ENCODE assay signal across 1 cellular context in genomic region chr2:55693181-55694125, GRCh38.
A peak's percentile ranks its signal among the peaks of the same experiment; 100 is the strongest.
TF ChIP-seq lines count a peak whose summit lies in the region.

PNPT1 (minus strand) TSS chr2:55693844; CDS start chr2:55693823, 21 bp downstream.

TF ChIP-seq in HepG2, 621 proteins besides CTCF, POLR2A, EP300 and RAD21 (continued from another document and continues in another):
- TF ChIP-seq ZNF687 (CRISPR knock-in tag; IDR thresholded peaks at IDR 0.05) (peak; percentile 99), MIXL1 (CRISPR knock-in tag; IDR thresholded peaks at IDR 0.05) (peak; percentile 61; the same call in 1 of the 2 replicates), ZNF292 (CRISPR knock-in tag; IDR thresholded peaks at IDR 0.05; ENCODE audit: borderline replicate concordance, low read depth) (0 out of 2 replicates have a peak, but pooled peaks have one; percentile 47), TCF7L2 (IDR thresholded peaks at IDR 0.05; ENCODE audit: low read depth, low read length) (no peak), SMARCE1 (IDR thresholded peaks at IDR 0.05; ENCODE audit: borderline replicate concordance) (no peak), ZBTB10 (CRISPR knock-in tag; IDR thresholded peaks at IDR 0.05; ENCODE audit: borderline replicate concordance) (0 out of 2 replicates have a peak, but pooled peaks have one; percentile 63), ZNF446 (CRISPR knock-in tag; IDR thresholded peaks at IDR 0.05) (peak; percentile 66; the same call in 1 of the 2 replicates), HOXA3 (CRISPR knock-in tag; IDR thresholded peaks at IDR 0.05) (peak; percentile 96), ZNF30 (CRISPR knock-in tag; IDR thresholded peaks at IDR 0.05) (no peak), ZNF557 (CRISPR knock-in tag; IDR thresholded peaks at IDR 0.05) (peak; percentile 57), ZNF280B (CRISPR knock-in tag; IDR thresholded peaks at IDR 0.05; ENCODE audit: borderline replicate concordance) (peak; percentile 84; the same call in 1 of the 2 replicates), ZMYM4 (CRISPR knock-in tag; IDR thresholded peaks at IDR 0.05) (peak; percentile 99), HNF4G (IDR thresholded peaks at IDR 0.05; ENCODE audit: borderline replicate concordance, low read depth, low read length) (0 out of 2 replicates have a peak, but pooled peaks have one; percentile 28), HNF4G (CRISPR knock-in tag; IDR thresholded peaks at IDR 0.05; ENCODE audit: borderline replicate concordance, low read depth) (no peak), ATF7 (IDR thresholded peaks at IDR 0.05) (no peak), ATF7 (CRISPR knock-in tag; IDR thresholded peaks at IDR 0.05) (peak; percentile 78; the same call in 1 of the 2 replicates), ETV6 (CRISPR knock-in tag; conservative IDR thresholded peaks at IDR 0.05) (peak; percentile 78), JDP2 (CRISPR knock-in tag; IDR thresholded peaks at IDR 0.05; ENCODE audit: borderline replicate concordance) (no peak), ZNF772 (CRISPR knock-in tag; IDR thresholded peaks at IDR 0.05) (peak; percentile 81), ZNF781 (CRISPR knock-in tag; IDR thresholded peaks at IDR 0.05; ENCODE audit: borderline replicate concordance, not compliant biosample characterization) (peak; percentile 93), ZNF180 (CRISPR knock-in tag; IDR thresholded peaks at IDR 0.05; ENCODE audit: borderline replicate concordance, low read depth) (no peak), ZUFSP (CRISPR knock-in tag; IDR thresholded peaks at IDR 0.05; ENCODE audit: borderline replicate concordance) (no peak), ZNF629 (CRISPR knock-in tag; conservative IDR thresholded peaks at IDR 0.05) (no peak; the same call in 1 of the 2 replicates), POLR2G (IDR thresholded peaks at IDR 0.05; ENCODE audit: low read depth, low read length) (peak; percentile 97), CENPT (CRISPR knock-in tag; IDR thresholded peaks at IDR 0.05; ENCODE audit: low read depth) (0 out of 2 replicates have a peak, but pooled peaks have one; percentile 69), SP5 (CRISPR knock-in tag; IDR thresholded peaks at IDR 0.05; ENCODE audit: borderline replicate concordance, low read depth) (peak; percentile 72; the same call in 1 of the 2 replicates)
- TF ChIP-seq, protein P1, sequence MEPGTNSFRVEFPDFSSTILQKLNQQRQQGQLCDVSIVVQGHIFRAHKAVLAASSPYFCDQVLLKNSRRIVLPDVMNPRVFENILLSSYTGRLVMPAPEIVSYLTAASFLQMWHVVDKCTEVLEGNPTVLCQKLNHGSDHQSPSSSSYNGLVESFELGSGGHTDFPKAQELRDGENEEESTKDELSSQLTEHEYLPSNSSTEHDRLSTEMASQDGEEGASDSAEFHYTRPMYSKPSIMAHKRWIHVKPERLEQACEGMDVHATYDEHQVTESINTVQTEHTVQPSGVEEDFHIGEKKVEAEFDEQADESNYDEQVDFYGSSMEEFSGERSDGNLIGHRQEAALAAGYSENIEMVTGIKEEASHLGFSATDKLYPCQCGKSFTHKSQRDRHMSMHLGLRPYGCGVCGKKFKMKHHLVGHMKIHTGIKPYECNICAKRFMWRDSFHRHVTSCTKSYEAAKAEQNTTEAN (CRISPR knock-in tag; conservative IDR thresholded peaks at IDR 0.05), result no peak
- TF ChIP-seq, protein P2, sequence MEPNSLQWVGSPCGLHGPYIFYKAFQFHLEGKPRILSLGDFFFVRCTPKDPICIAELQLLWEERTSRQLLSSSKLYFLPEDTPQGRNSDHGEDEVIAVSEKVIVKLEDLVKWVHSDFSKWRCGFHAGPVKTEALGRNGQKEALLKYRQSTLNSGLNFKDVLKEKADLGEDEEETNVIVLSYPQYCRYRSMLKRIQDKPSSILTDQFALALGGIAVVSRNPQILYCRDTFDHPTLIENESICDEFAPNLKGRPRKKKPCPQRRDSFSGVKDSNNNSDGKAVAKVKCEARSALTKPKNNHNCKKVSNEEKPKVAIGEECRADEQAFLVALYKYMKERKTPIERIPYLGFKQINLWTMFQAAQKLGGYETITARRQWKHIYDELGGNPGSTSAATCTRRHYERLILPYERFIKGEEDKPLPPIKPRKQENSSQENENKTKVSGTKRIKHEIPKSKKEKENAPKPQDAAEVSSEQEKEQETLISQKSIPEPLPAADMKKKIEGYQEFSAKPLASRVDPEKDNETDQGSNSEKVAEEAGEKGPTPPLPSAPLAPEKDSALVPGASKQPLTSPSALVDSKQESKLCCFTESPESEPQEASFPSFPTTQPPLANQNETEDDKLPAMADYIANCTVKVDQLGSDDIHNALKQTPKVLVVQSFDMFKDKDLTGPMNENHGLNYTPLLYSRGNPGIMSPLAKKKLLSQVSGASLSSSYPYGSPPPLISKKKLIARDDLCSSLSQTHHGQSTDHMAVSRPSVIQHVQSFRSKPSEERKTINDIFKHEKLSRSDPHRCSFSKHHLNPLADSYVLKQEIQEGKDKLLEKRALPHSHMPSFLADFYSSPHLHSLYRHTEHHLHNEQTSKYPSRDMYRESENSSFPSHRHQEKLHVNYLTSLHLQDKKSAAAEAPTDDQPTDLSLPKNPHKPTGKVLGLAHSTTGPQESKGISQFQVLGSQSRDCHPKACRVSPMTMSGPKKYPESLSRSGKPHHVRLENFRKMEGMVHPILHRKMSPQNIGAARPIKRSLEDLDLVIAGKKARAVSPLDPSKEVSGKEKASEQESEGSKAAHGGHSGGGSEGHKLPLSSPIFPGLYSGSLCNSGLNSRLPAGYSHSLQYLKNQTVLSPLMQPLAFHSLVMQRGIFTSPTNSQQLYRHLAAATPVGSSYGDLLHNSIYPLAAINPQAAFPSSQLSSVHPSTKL (CRISPR knock-in tag; IDR thresholded peaks at IDR 0.05), result peak; percentile 64
- TF ChIP-seq, protein P3, sequence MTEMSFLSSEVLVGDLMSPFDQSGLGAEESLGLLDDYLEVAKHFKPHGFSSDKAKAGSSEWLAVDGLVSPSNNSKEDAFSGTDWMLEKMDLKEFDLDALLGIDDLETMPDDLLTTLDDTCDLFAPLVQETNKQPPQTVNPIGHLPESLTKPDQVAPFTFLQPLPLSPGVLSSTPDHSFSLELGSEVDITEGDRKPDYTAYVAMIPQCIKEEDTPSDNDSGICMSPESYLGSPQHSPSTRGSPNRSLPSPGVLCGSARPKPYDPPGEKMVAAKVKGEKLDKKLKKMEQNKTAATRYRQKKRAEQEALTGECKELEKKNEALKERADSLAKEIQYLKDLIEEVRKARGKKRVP (CRISPR knock-in tag; IDR thresholded peaks at IDR 0.05), result peak in 1 of 2 experiments; percentile 74; a peak in 1 of 4 replicates
- TF ChIP-seq, protein P4, sequence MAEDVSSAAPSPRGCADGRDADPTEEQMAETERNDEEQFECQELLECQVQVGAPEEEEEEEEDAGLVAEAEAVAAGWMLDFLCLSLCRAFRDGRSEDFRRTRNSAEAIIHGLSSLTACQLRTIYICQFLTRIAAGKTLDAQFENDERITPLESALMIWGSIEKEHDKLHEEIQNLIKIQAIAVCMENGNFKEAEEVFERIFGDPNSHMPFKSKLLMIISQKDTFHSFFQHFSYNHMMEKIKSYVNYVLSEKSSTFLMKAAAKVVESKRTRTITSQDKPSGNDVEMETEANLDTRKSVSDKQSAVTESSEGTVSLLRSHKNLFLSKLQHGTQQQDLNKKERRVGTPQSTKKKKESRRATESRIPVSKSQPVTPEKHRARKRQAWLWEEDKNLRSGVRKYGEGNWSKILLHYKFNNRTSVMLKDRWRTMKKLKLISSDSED (CRISPR knock-in tag; IDR thresholded peaks at IDR 0.05), result peak; percentile 94
- TF ChIP-seq, protein P5, sequence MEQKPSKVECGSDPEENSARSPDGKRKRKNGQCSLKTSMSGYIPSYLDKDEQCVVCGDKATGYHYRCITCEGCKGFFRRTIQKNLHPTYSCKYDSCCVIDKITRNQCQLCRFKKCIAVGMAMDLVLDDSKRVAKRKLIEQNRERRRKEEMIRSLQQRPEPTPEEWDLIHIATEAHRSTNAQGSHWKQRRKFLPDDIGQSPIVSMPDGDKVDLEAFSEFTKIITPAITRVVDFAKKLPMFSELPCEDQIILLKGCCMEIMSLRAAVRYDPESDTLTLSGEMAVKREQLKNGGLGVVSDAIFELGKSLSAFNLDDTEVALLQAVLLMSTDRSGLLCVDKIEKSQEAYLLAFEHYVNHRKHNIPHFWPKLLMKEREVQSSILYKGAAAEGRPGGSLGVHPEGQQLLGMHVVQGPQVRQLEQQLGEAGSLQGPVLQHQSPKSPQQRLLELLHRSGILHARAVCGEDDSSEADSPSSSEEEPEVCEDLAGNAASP (CRISPR knock-in tag; IDR thresholded peaks at IDR 0.05; ENCODE audit: borderline replicate concordance), result peak; percentile 36; the same call in 1 of the 2 replicates
